7 cellular contexts compared by ENCODE assay signal in genomic region chr6:116461563-116462507, GRCh38. TPM values are rescaled to one million over a fixed set of nuclear protein-coding genes. Genes with fewer than 3 reads are reported as not detected.
DNase-seq lines count a peak whose midpoint lies in the region; ATAC-seq and TF ChIP-seq lines count a peak whose summit lies in the region.

No MANE protein-coding gene starts in this region.

- H3K27ac ChIP-seq in left ventricle myocardium inferior (replicated peaks) = peak overlapping the region; percentile 50

- H3K4me1 ChIP-seq in left ventricle myocardium inferior = peaks cover 18% of the 10 kb centered on the region

- peak overlapping the region; percentile 70 for H3K4me3 ChIP-seq in left ventricle myocardium inferior

- peaks cover 22% of the 10 kb centered on the region for H3K27me3 Mint-ChIP-seq in activated naive CD4-positive, alpha-beta T cell treated with anti-CD3 and anti-CD28 coated beads for 36 hours (ENCODE audit: low read depth)

- no peaks in the 10 kb centered on the region for H3K27me3 ChIP-seq in left ventricle myocardium inferior (ENCODE audit: low read depth)

- no peaks in the 10 kb centered on the region for H3K36me3 Mint-ChIP-seq in activated naive CD4-positive, alpha-beta T cell treated with anti-CD3 and anti-CD28 coated beads for 36 hours (ENCODE audit: low read depth)

- H3K27ac Mint-ChIP-seq in activated naive CD4-positive, alpha-beta T cell treated with anti-CD3 and anti-CD28 coated beads for 36 hours = no peak overlapping the region

- DNase-seq in NCI-H69 (lab: John Stamatoyannopoulos, UW) (peak; percentile 91), left ventricle myocardium inferior (peak; percentile 51), putamen (ENCODE audit: low spot score) (peak; percentile 32), SKM-1 (lab: John Stamatoyannopoulos, UW; ENCODE audit: unreplicated experiment) (no peak)
- DNase-seq in activated naive CD4-positive, alpha-beta T cell treated with anti-CD3 and anti-CD28 coated beads for 36 hours = peak; percentile 54

- ATAC-seq in GM18520 (IDR thresholded peaks at IDR 0.05; ENCODE audit: unreplicated experiment) (peak; percentile 75), HG02884 (IDR thresholded peaks at IDR 0.05; ENCODE audit: unreplicated experiment) (peak; percentile 65)

- no peaks in the 10 kb centered on the region for H3K36me3 ChIP-seq in left ventricle myocardium inferior

- H3K9me3 Mint-ChIP-seq in activated naive CD4-positive, alpha-beta T cell treated with anti-CD3 and anti-CD28 coated beads for 36 hours = no peaks in the 10 kb centered on the region

- CTCF ChIA-PET in activated naive CD4-positive, alpha-beta T cell treated with anti-CD3 and anti-CD28 coated beads for 36 hours (lab: Charles Lee) = interaction anchor here (0.6 to 1.4 kb wide), 3 partner anchors 15 to 73 kb away, joined by 3 read pairs; no protein-coding TSS in a partner anchor

- peak overlapping the region; percentile 56 for H3K4me3 Mint-ChIP-seq in activated naive CD4-positive, alpha-beta T cell treated with anti-CD3 and anti-CD28 coated beads for 36 hours

- H3K4me1 Mint-ChIP-seq in activated naive CD4-positive, alpha-beta T cell treated with anti-CD3 and anti-CD28 coated beads for 36 hours (ENCODE audit: low read depth) = peaks cover 20% of the 10 kb centered on the region

- H3K9me3 ChIP-seq in left ventricle myocardium inferior (replicated peaks) = no peaks in the 10 kb centered on the region

- TF ChIP-seq CTCF in left ventricle myocardium inferior (IDR thresholded peaks at IDR 0.05; ENCODE audit: borderline replicate concordance) = no peak

- intact Hi-C loops in activated naive CD4-positive, alpha-beta T cell treated with anti-CD3 and anti-CD28 coated beads for 36 hours (cut with micrococcal nuclease) = loop anchor here (1.0 to 10.0 kb wide), 5 partner anchors 18 to 451 kb away; partner anchors contain the start of genes DSE and NT5DC1
- intact Hi-C loops in left ventricle myocardium inferior (cut with micrococcal nuclease) = no loop called here

RNA-seq across cellular contexts. Expression of gene CALHM6, which starts 0.7 kb away (rescaled TPM):
- 1 to 10 TPM; 3.1 to 3.4 TPM for total RNA-seq in activated naive CD4-positive, alpha-beta T cell treated with anti-CD3 and anti-CD28 coated beads for 36 hours
- 1.7 TPM for total RNA-seq in left ventricle myocardium inferior

RNA-seq across cellular contexts. Expression of gene CALHM5, which starts 49.6 kb away (rescaled TPM):
- total RNA-seq in activated naive CD4-positive, alpha-beta T cell treated with anti-CD3 and anti-CD28 coated beads for 36 hours = not detected
- total RNA-seq in left ventricle myocardium inferior = 2.1 TPM
